In genomic region chr20:58688414-58688813, GRCh38 we compare ENCODE assay signal across 1 cellular context.
TF ChIP-seq lines count a peak whose summit lies in the region.

No MANE protein-coding gene starts in this region.

TF ChIP-seq in GM12878, 131 proteins besides CTCF, POLR2A, EP300 and RAD21:
- TF ChIP-seq, protein P1, sequence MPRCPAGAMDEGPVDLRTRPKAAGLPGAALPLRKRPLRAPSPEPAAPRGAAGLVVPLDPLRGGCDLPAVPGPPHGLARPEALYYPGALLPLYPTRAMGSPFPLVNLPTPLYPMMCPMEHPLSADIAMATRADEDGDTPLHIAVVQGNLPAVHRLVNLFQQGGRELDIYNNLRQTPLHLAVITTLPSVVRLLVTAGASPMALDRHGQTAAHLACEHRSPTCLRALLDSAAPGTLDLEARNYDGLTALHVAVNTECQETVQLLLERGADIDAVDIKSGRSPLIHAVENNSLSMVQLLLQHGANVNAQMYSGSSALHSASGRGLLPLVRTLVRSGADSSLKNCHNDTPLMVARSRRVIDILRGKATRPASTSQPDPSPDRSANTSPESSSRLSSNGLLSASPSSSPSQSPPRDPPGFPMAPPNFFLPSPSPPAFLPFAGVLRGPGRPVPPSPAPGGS (IDR thresholded peaks at IDR 0.05; ENCODE audit: borderline replicate concordance, insufficient read depth, low read depth, low read length, poor library complexity, severe bottlenecking) = peak; percentile 30
- TF ChIP-seq ZZZ3 (IDR thresholded peaks at IDR 0.05; ENCODE audit: control insufficient read depth, insufficient read length, low read depth) = no peak
